8 cellular contexts compared by ENCODE assay signal in the genomic region with DNA sequence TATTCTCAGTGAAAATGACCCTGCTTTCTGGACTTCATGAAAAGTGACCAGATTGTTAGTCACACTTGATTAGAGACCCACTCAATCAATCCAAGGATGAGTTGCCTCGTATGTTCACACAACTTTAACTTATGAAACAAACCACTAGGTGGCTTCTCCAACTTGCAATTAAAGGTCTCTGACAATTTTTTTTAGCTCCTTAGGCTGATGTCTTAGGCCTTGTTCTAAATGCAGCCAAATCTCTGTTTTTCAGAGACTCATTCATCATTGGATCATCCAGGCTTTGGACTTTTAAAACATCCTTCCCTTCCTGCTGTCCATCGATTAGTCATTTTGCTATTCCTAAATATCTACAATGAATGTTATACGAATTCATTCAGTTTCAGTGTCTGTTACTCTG.
DNase-seq lines count a peak whose midpoint lies in the region; ATAC-seq and TF ChIP-seq lines count a peak whose summit lies in the region.

No MANE protein-coding gene starts in this region.

- ATAC-seq in GM18867 (IDR thresholded peaks at IDR 0.05; ENCODE audit: unreplicated experiment) (peak; percentile 81), HG02943 (IDR thresholded peaks at IDR 0.05; ENCODE audit: low read depth, unreplicated experiment) (peak; percentile 91), natural killer cell (no peak)

- intact Hi-C loops in Caco-2 (cut with micrococcal nuclease; ENCODE audit: unreplicated experiment): loop anchor here (1.0 to 2.0 kb wide), 3 partner anchors 25 to 73 kb away; a partner anchor contains a TSS
- intact Hi-C loops in natural killer cell (cut with micrococcal nuclease): no loop called here

- no peaks in the 10 kb centered on the region for H3K4me1 ChIP-seq in Caco-2

- CTCF ChIA-PET in Caco-2 (lab: Charles Lee): interaction anchor here (0.6 to 1.0 kb wide), 5 partner anchors 17 to 73 kb away, joined by 3 to 14 read pairs (median 4); no protein-coding TSS in a partner anchor

- peaks cover 15% of the 10 kb centered on the region for H3K4me1 Mint-ChIP-seq in Caco-2 (ENCODE audit: low read depth, unreplicated experiment)
- no peaks in the 10 kb centered on the region for H3K4me1 Mint-ChIP-seq in natural killer cell

- TF ChIP-seq CTCF in Caco-2 (IDR thresholded peaks at IDR 0.05; ENCODE audit: insufficient read depth in 1 of 2, low read depth in 1 of 2, low read length in 1 of 2, severe bottlenecking in 1 of 2, unreplicated experiment in 1 of 2) (peak; percentile 56 to 65), choroid plexus epithelial cell (conservative IDR thresholded peaks at IDR 0.05; ENCODE audit: low read depth, low read length) (peak; percentile 61), natural killer cell (IDR thresholded peaks at IDR 0.05) (peak; percentile 17)

- H3K4me3 ChIP-seq in Caco-2 (ENCODE audit: low read depth, low read length) (no peak overlapping the region), choroid plexus epithelial cell (ENCODE audit: low read depth, low read length) (no peak overlapping the region)

- H3K9me3 ChIP-seq in Caco-2: no peaks in the 10 kb centered on the region

- H3K27ac Mint-ChIP-seq in Caco-2 (ENCODE audit: unreplicated experiment): no peak overlapping the region
- no peak overlapping the region for H3K27ac Mint-ChIP-seq in natural killer cell

- H3K36me3 ChIP-seq in Caco-2 (ENCODE audit: control insufficient read depth, insufficient read depth, low read length): no peaks in the 10 kb centered on the region

- no peaks in the 10 kb centered on the region for H3K27me3 ChIP-seq in Caco-2 (replicated peaks; ENCODE audit: control insufficient read depth, insufficient read depth, low read length)

- no peak overlapping the region for H3K4me3 Mint-ChIP-seq in Caco-2 (ENCODE audit: unreplicated experiment)
- no peak overlapping the region for H3K4me3 Mint-ChIP-seq in natural killer cell

- H3K36me3 Mint-ChIP-seq in Caco-2 (ENCODE audit: insufficient read depth, unreplicated experiment) (peaks cover 31% of the 10 kb centered on the region), natural killer cell (peaks cover 20% of the 10 kb centered on the region)

- DNase-seq in Caco-2 (peak in 1 of 2 experiments; percentile 30), NCI-H69 (lab: John Stamatoyannopoulos, UW) (peak; percentile 53), choroid plexus epithelial cell (ENCODE audit: low read depth) (peak; percentile 74), natural killer cell (no peak), NK-92 (lab: John Stamatoyannopoulos, UW; ENCODE audit: unreplicated experiment) (no peak)
- no peak for DNase-seq in activated T-cell treated with anti-CD3 and anti-CD28 coated beads, Interleukin-2, amount 50 U/mL, for 1 hour

- no peaks in the 10 kb centered on the region for H3K9me3 Mint-ChIP-seq in Caco-2 (ENCODE audit: unreplicated experiment)
- no peaks in the 10 kb centered on the region for H3K9me3 Mint-ChIP-seq in natural killer cell

- POLR2A ChIA-PET in Caco-2 (lab: Charles Lee): no interaction called here

- no TSS peak for BruUV-seq in Caco-2 (replicated peaks; lab: Mats Ljungman, UMichigan)

- H3K27me3 Mint-ChIP-seq in Caco-2 (ENCODE audit: insufficient read depth, unreplicated experiment) (no peaks in the 10 kb centered on the region), natural killer cell (ENCODE audit: low read depth in 2 of 2) (no peaks in the 10 kb centered on the region)

Comparison
In these comparisons a context has a peak if more than half of its experiments do, and no peak if none do; other contexts are left out.
1. DNase-seq: peak in NCI-H69 (single experiment) and choroid plexus epithelial cell (single experiment); none in natural killer cell (single experiment), NK-92 (single experiment) and activated T-cell treated with anti-CD3 and anti-CD28 coated beads, Interleukin-2, amount 50 U/mL, for 1 hour (single experiment).
2. ATAC-seq: peak in GM18867 (single experiment) and HG02943 (single experiment); none in natural killer cell (0 of 3).
3. Peak in every context shown above with its lines, with median percentiles within 50 percentile points of each other: CTCF ChIP-seq.